ENCODE assay signal across 1 cellular context in the genomic region with DNA sequence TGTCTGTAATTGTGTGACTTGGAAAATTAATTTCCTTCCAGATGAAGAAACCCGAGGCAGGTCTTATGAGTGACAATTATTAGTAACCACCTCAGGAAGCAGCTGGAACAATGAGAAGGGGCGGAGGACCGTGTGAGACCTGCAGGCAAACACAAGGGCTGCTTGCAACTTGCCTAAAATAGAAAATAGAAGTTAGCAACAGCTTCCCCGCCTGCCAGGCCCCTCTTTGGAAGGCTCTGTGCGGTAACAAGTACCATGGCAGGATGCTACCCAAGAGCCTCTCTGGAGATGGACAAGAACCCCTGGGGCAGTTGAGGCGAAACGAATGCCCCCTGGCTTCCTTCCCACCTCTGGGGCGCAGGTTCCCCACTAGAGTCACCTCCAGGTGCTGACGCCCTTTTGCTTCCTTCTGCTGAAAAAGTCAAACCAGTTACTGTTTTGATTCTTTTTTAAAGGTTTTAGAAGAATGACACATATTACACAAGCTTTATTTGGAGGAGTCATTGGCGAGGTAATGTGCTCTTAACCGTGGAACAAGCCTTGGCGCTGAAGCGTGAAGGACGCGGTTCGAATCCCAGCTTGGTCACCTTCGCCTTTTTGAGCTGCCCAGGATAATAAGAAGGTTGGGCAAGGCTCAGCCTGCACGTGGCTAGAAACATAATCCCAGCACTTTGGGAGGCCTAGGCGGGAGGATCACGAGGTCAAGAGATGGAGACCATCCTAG.
TF ChIP-seq lines count a peak whose summit lies in the region.

No MANE protein-coding gene starts in this region.

TF ChIP-seq in IMR-90, 13 proteins besides CTCF, POLR2A, EP300 and RAD21:
- TF ChIP-seq MAFK (IDR thresholded peaks at IDR 0.05; ENCODE audit: low read depth, low read length) (no peak), NFE2L2 (IDR thresholded peaks at IDR 0.05; ENCODE audit: low read depth, low read length) (no peak), BHLHE40 (IDR thresholded peaks at IDR 0.05; ENCODE audit: low read depth, low read length) (no peak), USF2 (IDR thresholded peaks at IDR 0.05; ENCODE audit: low read depth, low read length) (no peak), FOS (IDR thresholded peaks at IDR 0.05; ENCODE audit: low read depth, low read length) (no peak), CEBPB (IDR thresholded peaks at IDR 0.05; ENCODE audit: low read depth, low read length) (no peak), CHD1 (IDR thresholded peaks at IDR 0.05; ENCODE audit: low read depth, low read length) (no peak), RFX5 (IDR thresholded peaks at IDR 0.05; ENCODE audit: low read depth, low read length) (no peak), ELK1 (IDR thresholded peaks at IDR 0.05; ENCODE audit: borderline replicate concordance, low read depth, low read length) (no peak), MAZ (IDR thresholded peaks at IDR 0.05; ENCODE audit: borderline replicate concordance, low read depth, low read length) (no peak), SMC3 (IDR thresholded peaks at IDR 0.05; ENCODE audit: low read depth, low read length) (no peak), MXI1 (IDR thresholded peaks at IDR 0.05; ENCODE audit: borderline replicate concordance, low read depth, low read length) (no peak)
